ENCODE assay signal across 18 cellular contexts in the genomic region with DNA sequence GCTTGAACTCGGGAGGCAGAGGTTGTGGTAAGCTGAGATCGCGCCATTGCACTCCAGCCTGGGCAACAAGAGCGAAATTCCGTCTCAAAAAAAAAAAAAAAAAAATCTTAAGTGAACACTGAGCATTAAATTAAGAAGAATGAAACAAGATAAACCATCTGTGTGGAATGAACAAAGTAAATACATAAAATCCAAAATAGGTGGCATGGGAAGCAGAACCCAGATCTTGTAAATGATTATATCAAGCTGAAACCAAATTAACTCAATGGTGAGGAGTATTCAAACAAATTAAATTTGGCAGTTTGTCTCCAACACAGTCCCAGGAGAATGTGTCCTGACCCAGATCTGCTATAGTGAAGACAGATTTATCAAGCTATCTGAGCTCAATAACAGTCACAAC. TPM values are rescaled to one million over a fixed set of nuclear protein-coding genes. Genes with fewer than 3 reads are reported as not detected.
DNase-seq lines count a peak whose midpoint lies in the region; ATAC-seq and TF ChIP-seq lines count a peak whose summit lies in the region.
"Had no signal": no experiment of that assay in that cellular context is flagged by ENCODE, and none has a peak within 500 bp of the region (broad histone marks: within the 10 kb centered on the region; RNA-seq: fewer than 3 reads in every experiment).

No MANE protein-coding gene starts in this region.

- H3K4me1 ChIP-seq in Karpas-422 (ENCODE audit: low read length) (peaks cover 6% of the 10 kb centered on the region), MM.1S (ENCODE audit: low read length) (no peaks in the 10 kb centered on the region)

- no peaks in the 10 kb centered on the region for H4K20me1 ChIP-seq in Karpas-422 (ENCODE audit: insufficient read depth, low read depth, low read length)
- peaks cover 4% of the 10 kb centered on the region; the same call in 1 of the 2 replicates for H4K20me1 ChIP-seq in MM.1S (ENCODE audit: insufficient read depth, low read length)

- no peaks in the 10 kb centered on the region for H3K27me3 ChIP-seq in Karpas-422 (ENCODE audit: low read length)
- no peaks in the 10 kb centered on the region for H3K27me3 ChIP-seq in MM.1S (replicated peaks; ENCODE audit: insufficient read depth, low read length)
- H3K27me3 ChIP-seq: BLaER1 had no signal

- H3K36me3 Mint-ChIP-seq in stimulated activated naive CD8-positive, alpha-beta T cell treated with anti-CD3 and anti-CD28 coated beads, Interleukin-15, Interleukin-2, amounts not matched to agents 100 ng/mL and 50 ng/mL, for 24 hours (ENCODE audit: low read depth), result peaks cover 25% of the 10 kb centered on the region
- peaks cover 13% of the 10 kb centered on the region for H3K36me3 Mint-ChIP-seq in effector memory CD8-positive, alpha-beta T cell (ENCODE audit: insufficient read depth)

- peak overlapping the region; percentile 49 for H3K27ac Mint-ChIP-seq in stimulated activated naive CD8-positive, alpha-beta T cell treated with anti-CD3 and anti-CD28 coated beads, Interleukin-15, Interleukin-2, amounts not matched to agents 100 ng/mL and 50 ng/mL, for 24 hours
- H3K27ac Mint-ChIP-seq in stimulated activated naive CD8-positive, alpha-beta T cell treated with anti-CD3 and anti-CD28 coated beads, Interleukin-15, amount 100 ng/mL, for 72 hours, result no peak overlapping the region
- peak overlapping the region; percentile 23 to 55 for H3K27ac Mint-ChIP-seq in effector memory CD8-positive, alpha-beta T cell
- H3K27ac Mint-ChIP-seq: CD4-positive, alpha-beta memory T cell had no signal

- no peak for DNase-seq in stimulated activated naive CD8-positive, alpha-beta T cell treated with anti-CD3 and anti-CD28 coated beads, Interleukin-15, amount 100 ng/mL, for 72 hours
- no peak for DNase-seq in effector memory CD8-positive, alpha-beta T cell
- no peak for DNase-seq in Karpas-422
- DNase-seq in erythroblast (lab: John Stamatoyannopoulos, UW), result no peak
- no peak for DNase-seq in MM.1S
- DNase-seq: 8988T; CD4-positive, alpha-beta memory T cell; DMS153; DMS79; GF-D8; GOT3; H7 had no signal

- H3K9me3 ChIP-seq in Karpas-422 (ENCODE audit: low read length) (no peaks in the 10 kb centered on the region), MM.1S (replicated peaks; ENCODE audit: insufficient read depth, low read length) (no peaks in the 10 kb centered on the region)

- no peaks in the 10 kb centered on the region for H3K36me3 ChIP-seq in Karpas-422 (ENCODE audit: insufficient read depth, low read length)
- H3K36me3 ChIP-seq in MM.1S (replicated peaks; ENCODE audit: insufficient read depth, low read length), result no peaks in the 10 kb centered on the region

- no peak for TF ChIP-seq POLR2A in erythroblast (IDR thresholded peaks at IDR 0.05; ENCODE audit: low read length)

- H3K9ac ChIP-seq in Karpas-422 (ENCODE audit: low read length) (no peak overlapping the region), MM.1S (ENCODE audit: low read length) (no peak overlapping the region)
- H3K9ac ChIP-seq: BLaER1 had no signal

- no peak for ATAC-seq in stimulated activated naive CD8-positive, alpha-beta T cell treated with anti-CD3 and anti-CD28 coated beads, Interleukin-15, amount 100 ng/mL, for 72 hours
- ATAC-seq in SK-N-SH treated with all-trans-retinoic acid at 6 μM for 48 hours, result no peak; the same call in 2 of the 3 replicates
- ATAC-seq in effector memory CD8-positive, alpha-beta T cell (replicated peaks), result no peak
- ATAC-seq: HCT116, HepG2 had no signal

- no peaks in the 10 kb centered on the region for H3K27me3 Mint-ChIP-seq in stimulated activated naive CD8-positive, alpha-beta T cell treated with anti-CD3 and anti-CD28 coated beads, Interleukin-15, Interleukin-2, amounts not matched to agents 100 ng/mL and 50 ng/mL, for 24 hours
- H3K27me3 Mint-ChIP-seq in stimulated activated naive CD8-positive, alpha-beta T cell treated with anti-CD3 and anti-CD28 coated beads, Interleukin-15, amount 100 ng/mL, for 72 hours, result no peaks in the 10 kb centered on the region
- no peaks in the 10 kb centered on the region for H3K27me3 Mint-ChIP-seq in effector memory CD8-positive, alpha-beta T cell
- H3K27me3 Mint-ChIP-seq: CD4-positive, alpha-beta memory T cell had no signal

- H3K9me3 Mint-ChIP-seq in stimulated activated naive CD8-positive, alpha-beta T cell treated with anti-CD3 and anti-CD28 coated beads, Interleukin-15, Interleukin-2, amounts not matched to agents 100 ng/mL and 50 ng/mL, for 24 hours, result no peaks in the 10 kb centered on the region
- no peaks in the 10 kb centered on the region for H3K9me3 Mint-ChIP-seq in stimulated activated naive CD8-positive, alpha-beta T cell treated with anti-CD3 and anti-CD28 coated beads, Interleukin-15, amount 100 ng/mL, for 72 hours
- H3K9me3 Mint-ChIP-seq in effector memory CD8-positive, alpha-beta T cell, result no peaks in the 10 kb centered on the region

- H3K27ac ChIP-seq in Karpas-422 (ENCODE audit: low read length) (no peak overlapping the region), MM.1S (ENCODE audit: low read length) (no peak overlapping the region)
- H3K27ac ChIP-seq: BLaER1 had no signal

- TF ChIP-seq CTCF in MM.1S (IDR thresholded peaks at IDR 0.05; ENCODE audit: low read length), result no peak

- H3K4me3 ChIP-seq in Karpas-422 (ENCODE audit: low read length) (no peak overlapping the region), MM.1S (ENCODE audit: low read length) (no peak overlapping the region)
- H3K4me3 ChIP-seq: BLaER1 had no signal

- peaks cover 74% of the 10 kb centered on the region for H3K79me2 ChIP-seq in Karpas-422 (ENCODE audit: low read length)
- peaks cover 82% of the 10 kb centered on the region for H3K79me2 ChIP-seq in MM.1S (ENCODE audit: low read length)

- H2AFZ ChIP-seq in Karpas-422 (ENCODE audit: low read length) (no peak overlapping the region), MM.1S (ENCODE audit: low read length) (no peak overlapping the region)

- H3K4me1 Mint-ChIP-seq in stimulated activated naive CD8-positive, alpha-beta T cell treated with anti-CD3 and anti-CD28 coated beads, Interleukin-15, Interleukin-2, amounts not matched to agents 100 ng/mL and 50 ng/mL, for 24 hours (ENCODE audit: low read depth), result peaks cover 28% of the 10 kb centered on the region
- peaks cover 13% of the 10 kb centered on the region for H3K4me1 Mint-ChIP-seq in stimulated activated naive CD8-positive, alpha-beta T cell treated with anti-CD3 and anti-CD28 coated beads, Interleukin-15, amount 100 ng/mL, for 72 hours
- H3K4me1 Mint-ChIP-seq in effector memory CD8-positive, alpha-beta T cell (ENCODE audit: low read depth in 2 of 2), result peaks cover 7 to 33% of the 10 kb centered on the region in 2 donors

- no peaks in the 10 kb centered on the region for H3F3A ChIP-seq in MM.1S (ENCODE audit: insufficient read depth, low read length)

- H3K4me3 Mint-ChIP-seq in stimulated activated naive CD8-positive, alpha-beta T cell treated with anti-CD3 and anti-CD28 coated beads, Interleukin-15, Interleukin-2, amounts not matched to agents 100 ng/mL and 50 ng/mL, for 24 hours, result no peak overlapping the region
- H3K4me3 Mint-ChIP-seq in stimulated activated naive CD8-positive, alpha-beta T cell treated with anti-CD3 and anti-CD28 coated beads, Interleukin-15, amount 100 ng/mL, for 72 hours, result no peak overlapping the region
- no peak overlapping the region for H3K4me3 Mint-ChIP-seq in effector memory CD8-positive, alpha-beta T cell
- H3K4me3 Mint-ChIP-seq: CD14-positive monocyte; CD4-positive, alpha-beta memory T cell had no signal

- H3K9me2 ChIP-seq in Karpas-422 (replicated peaks; ENCODE audit: insufficient read depth, low read length), result no peaks in the 10 kb centered on the region
- H3K9me2 ChIP-seq in MM.1S (replicated peaks; ENCODE audit: insufficient read depth, low read length), result no peaks in the 10 kb centered on the region

- H3K4me2 ChIP-seq in Karpas-422 (ENCODE audit: low read depth, low read length, poor library complexity, severe bottlenecking) (no peak overlapping the region), MM.1S (ENCODE audit: low read depth, low read length) (no peak overlapping the region)
- H3K4me2 ChIP-seq: BLaER1 had no signal

TF ChIP-seq in SK-N-SH treated with all-trans-retinoic acid at 6 μM for 48 hours, 23 proteins besides CTCF, POLR2A, EP300 and RAD21:
- TF ChIP-seq OSR1 (CRISPR knock-in tag; IDR thresholded peaks at IDR 0.05) (no peak), TOX (CRISPR knock-in tag; IDR thresholded peaks at IDR 0.05; ENCODE audit: borderline replicate concordance) (no peak), ZFP3 (CRISPR knock-in tag; IDR thresholded peaks at IDR 0.05) (no peak), ISL1 (CRISPR knock-in tag; IDR thresholded peaks at IDR 0.05) (peak; percentile 44), TCF4 (CRISPR knock-in tag; IDR thresholded peaks at IDR 0.05; ENCODE audit: borderline replicate concordance) (peak; percentile 43; the same call in 1 of the 2 replicates), SNAI2 (CRISPR knock-in tag; IDR thresholded peaks at IDR 0.05) (0 out of 2 replicates have a peak, but pooled peaks have one; percentile 29)

RNA-seq across cellular contexts. Expression of a gene that starts 32.1 kb away (rescaled TPM):
- total RNA-seq in Karpas-422 (2014; rRNA removed; shearing (Covaris generic); ENCODE audit: low replicate concordance), result 12.6 and 13.7 TPM in 2 replicates

Comparison
In these comparisons a context has a peak if more than half of its experiments do, and no peak if none do; other contexts are left out.
1. H3K27ac Mint-ChIP-seq: peak in stimulated activated naive CD8-positive, alpha-beta T cell treated with anti-CD3 and anti-CD28 coated beads, Interleukin-15, Interleukin-2, amounts not matched to agents 100 ng/mL and 50 ng/mL, for 24 hours (single experiment) and effector memory CD8-positive, alpha-beta T cell (2 of 2); none in stimulated activated naive CD8-positive, alpha-beta T cell treated with anti-CD3 and anti-CD28 coated beads, Interleukin-15, amount 100 ng/mL, for 72 hours (0 of 2).